ENCODE assay signal across 8 cellular contexts in genomic region chr11:2888266-2888968, GRCh38. TPM values are rescaled to one million over a fixed set of nuclear protein-coding genes. Genes with fewer than 3 reads are reported as not detected.
A peak's percentile ranks its signal among the peaks of the same experiment; 100 is the strongest.
DNase-seq lines count a peak whose midpoint lies in the region; ATAC-seq and TF ChIP-seq lines count a peak whose summit lies in the region.

No MANE protein-coding gene starts in this region.

- H3K4me1 Mint-ChIP-seq in activated CD4-positive, alpha-beta T cell treated with anti-CD3 and anti-CD28 coated beads for 36 hours = peaks cover 20% of the 10 kb centered on the region
- H3K4me1 Mint-ChIP-seq in central memory CD8-positive, alpha-beta T cell = peaks cover 26% of the 10 kb centered on the region

- TF ChIP-seq CTCF in BE2C (IDR thresholded peaks at IDR 0.05; ENCODE audit: low read depth, low read length) = peak; percentile 83

- no peaks in the 10 kb centered on the region for H3K36me3 ChIP-seq in BE2C
- no peaks in the 10 kb centered on the region for H3K36me3 ChIP-seq in HAP-1 (replicated peaks)

- H3K4me1 ChIP-seq in BE2C = no peaks in the 10 kb centered on the region
- peaks cover 16% of the 10 kb centered on the region for H3K4me1 ChIP-seq in HAP-1

- H3K36me3 Mint-ChIP-seq in activated CD4-positive, alpha-beta T cell treated with anti-CD3 and anti-CD28 coated beads for 36 hours (ENCODE audit: low read depth) = no peaks in the 10 kb centered on the region
- H3K36me3 Mint-ChIP-seq in central memory CD8-positive, alpha-beta T cell (ENCODE audit: insufficient read depth) = peaks cover 9% of the 10 kb centered on the region

- DNase-seq in BE2C = peak; percentile 86
- peak; percentile 78 to 95 for DNase-seq in HAP-1 (ENCODE audit: low spot score in 2 of 2)
- DNase-seq in NCI-H446 (lab: John Stamatoyannopoulos, UW) = peak; percentile 41 to 85
- peak; percentile 94 for DNase-seq in activated CD4-positive, alpha-beta T cell treated with anti-CD3 and anti-CD28 coated beads for 36 hours
- DNase-seq in central memory CD8-positive, alpha-beta T cell (ENCODE audit: low spot score in 2 of 2) = peak; percentile 67 to 83
- peak; percentile 96 for DNase-seq in left kidney (ENCODE audit: low read depth, low spot score)
- peak; percentile 92 to 93 for DNase-seq in stimulated activated CD4-positive, alpha-beta T cell treated with anti-CD3 and anti-CD28 coated beads, Interleukin-2, amount 100 ng/mL, for 48 hours

- in situ Hi-C loops in HAP-1 (cut with MboI; ENCODE audit: low sequenced_read_pairs) = loop anchor here (5.0 to 25.0 kb wide), 2 partner anchors 356 to 701 kb away; no protein-coding TSS in a partner anchor

- H3K9me3 ChIP-seq in BE2C (peaks cover 5% of the 10 kb centered on the region; the same call in 1 of the 2 replicates), HAP-1 (no peaks in the 10 kb centered on the region)

- H3K4me3 Mint-ChIP-seq in activated CD4-positive, alpha-beta T cell treated with anti-CD3 and anti-CD28 coated beads for 36 hours = no peak overlapping the region
- H3K4me3 Mint-ChIP-seq in central memory CD8-positive, alpha-beta T cell = peak overlapping the region; percentile 38

- POLR2A ChIA-PET in activated CD4-positive, alpha-beta T cell treated with anti-CD3 and anti-CD28 coated beads for 36 hours (lab: Charles Lee) = interaction anchor here (0.6 kb wide), 1 partner anchor 188 kb away, joined by 3 read pairs; the partner anchor contains the start of gene KCNQ1OT1

- no peak overlapping the region for H3K27ac Mint-ChIP-seq in activated CD4-positive, alpha-beta T cell treated with anti-CD3 and anti-CD28 coated beads for 36 hours
- H3K27ac Mint-ChIP-seq in central memory CD8-positive, alpha-beta T cell (ENCODE audit: low read depth) = no peak overlapping the region

- intact Hi-C loops in activated CD4-positive, alpha-beta T cell treated with anti-CD3 and anti-CD28 coated beads for 36 hours (cut with DNase I, micrococcal nuclease) = loop anchor here (1.0 to 5.0 kb wide), 6 partner anchors 355 to 691 kb away; partner anchors contain the start of gene KCNQ1 (in 1 of the 2)

- CTCF ChIA-PET in activated CD4-positive, alpha-beta T cell treated with anti-CD3 and anti-CD28 coated beads for 36 hours (lab: Charles Lee) = interaction anchor here (0.5 to 10.2 kb wide), 29 partner anchors 9 to 468 kb away, joined by 3 to 255 read pairs (median 4); partner anchors contain the start of gene PHLDA2

- H3K27me3 ChIP-seq in BE2C (peaks cover 16% of the 10 kb centered on the region), HAP-1 (ENCODE audit: low read depth) (no peaks in the 10 kb centered on the region)

- H3K4me3 ChIP-seq in BE2C (ENCODE audit: low read depth, low read length) (no peak overlapping the region), HAP-1 (no peak overlapping the region)

- no peaks in the 10 kb centered on the region for H3K9me3 Mint-ChIP-seq in activated CD4-positive, alpha-beta T cell treated with anti-CD3 and anti-CD28 coated beads for 36 hours (ENCODE audit: low read depth)
- no peaks in the 10 kb centered on the region for H3K9me3 Mint-ChIP-seq in central memory CD8-positive, alpha-beta T cell

- ATAC-seq in activated CD4-positive, alpha-beta T cell treated with anti-CD3 and anti-CD28 coated beads for 36 hours = peak; percentile 48
- no peak for ATAC-seq in central memory CD8-positive, alpha-beta T cell (replicated peaks; ENCODE audit: extremely low read depth, poor library complexity, severe bottlenecking)
- no peak for ATAC-seq in HG02938 (IDR thresholded peaks at IDR 0.05; ENCODE audit: unreplicated experiment)

- peaks cover under 1% of the 10 kb centered on the region for H3K27me3 Mint-ChIP-seq in activated CD4-positive, alpha-beta T cell treated with anti-CD3 and anti-CD28 coated beads for 36 hours
- H3K27me3 Mint-ChIP-seq in central memory CD8-positive, alpha-beta T cell = no peaks in the 10 kb centered on the region

RNA-seq across cellular contexts. Expression of gene CDKN1C, which starts 2.8 kb away (rescaled TPM):
- 3.6 TPM for polyA plus RNA-seq in BE2C (2012; ENCODE audit: insufficient read depth, insufficient read length, low read depth)
- total RNA-seq in activated CD4-positive, alpha-beta T cell treated with anti-CD3 and anti-CD28 coated beads for 36 hours = under 1 TPM; 0.21 to 0.53 TPM

RNA-seq across cellular contexts. Expression of gene PHLDA2, which starts 40.8 kb away (rescaled TPM):
- polyA plus RNA-seq in BE2C (2012; ENCODE audit: insufficient read depth, insufficient read length, low read depth) = not detected
- total RNA-seq in activated CD4-positive, alpha-beta T cell treated with anti-CD3 and anti-CD28 coated beads for 36 hours = 1 to 10 TPM; 3.1 to 3.7 TPM
